ENCODE assay signal across 8 cellular contexts in genomic region chr19:3721131-3721899, GRCh38. TPM values are rescaled to one million over a fixed set of nuclear protein-coding genes. Genes with fewer than 3 reads are reported as not detected.
DNase-seq lines count a peak whose midpoint lies in the region; ATAC-seq and TF ChIP-seq lines count a peak whose summit lies in the region.

No MANE protein-coding gene starts in this region.

- H3K27me3 ChIP-seq in GM06990 (replicated peaks; ENCODE audit: control insufficient read depth, insufficient read depth, low read length) (no peaks in the 10 kb centered on the region; the same call in 1 of the 2 replicates), hepatocyte (no peaks in the 10 kb centered on the region), sigmoid colon (peaks cover 36 to 68% (median 45%) of the 10 kb centered on the region in 3 donors)

- H3K36me3 ChIP-seq in GM06990 (ENCODE audit: control insufficient read depth, insufficient read depth, low read length) (no peaks in the 10 kb centered on the region), hepatocyte (replicated peaks; ENCODE audit: insufficient read depth, low read depth) (no peaks in the 10 kb centered on the region), sigmoid colon (no peaks in the 10 kb centered on the region)

- TF ChIP-seq CTCF in GM06990 (IDR thresholded peaks at IDR 0.05; ENCODE audit: insufficient read depth, low read length, poor library complexity, severe bottlenecking) (no peak), astrocyte of the cerebellum (IDR thresholded peaks at IDR 0.05; ENCODE audit: low read depth, low read length, missing control alignments) (no peak), hepatocyte (IDR thresholded peaks at IDR 0.05; ENCODE audit: poor library complexity) (no peak), sigmoid colon (IDR thresholded peaks at IDR 0.05) (no peak)

- H3K27ac ChIP-seq in hepatocyte, result peak overlapping the region; percentile 85
- H3K27ac ChIP-seq in sigmoid colon, result no peak overlapping the region

- intact Hi-C loops in sigmoid colon (cut with DNase I), result no loop called here

- peaks cover 19% of the 10 kb centered on the region for H4K20me1 ChIP-seq in hepatocyte (ENCODE audit: insufficient read depth, poor library complexity, severe bottlenecking)

- ATAC-seq in HG02840 (IDR thresholded peaks at IDR 0.05; ENCODE audit: low FRiP score, unreplicated experiment), result no peak
- no peak for ATAC-seq in HG03520 (IDR thresholded peaks at IDR 0.05; ENCODE audit: unreplicated experiment)

- WGBS in hepatocyte (ENCODE audit: low lambda C conversion rate, missing lambda C conversion rate), result 32% methylated on average over 34 of the region's 47 CpGs
- 7 to 19% methylated on average over 47 of the region's 47 CpGs for WGBS in sigmoid colon, 2 donors

- no peak overlapping the region for H2AFZ ChIP-seq in hepatocyte

- peak; percentile 90 for DNase-seq in GM06990 (ENCODE audit: extremely low read depth, insufficient read length)
- DNase-seq in NCI-H146 treated with DMSO at 0.1 percent for 48 hours (lab: John Stamatoyannopoulos, UW; ENCODE audit: unreplicated experiment), result peak; percentile 74
- DNase-seq in T-helper 22 cell (ENCODE audit: low read depth), result peak; percentile 79
- DNase-seq in astrocyte of the cerebellum (ENCODE audit: low read depth), result peak; percentile 54
- peak; percentile 95 for DNase-seq in hepatocyte (ENCODE audit: low spot score)
- peak; percentile 82 for DNase-seq in sigmoid colon

- peaks cover 9% of the 10 kb centered on the region for H3K4me1 ChIP-seq in hepatocyte (ENCODE audit: insufficient read depth)
- peaks cover 0 to 23% (median 19%) of the 10 kb centered on the region in 4 donors for H3K4me1 ChIP-seq in sigmoid colon

- H3K9me3 ChIP-seq in hepatocyte (ENCODE audit: low read depth), result no peaks in the 10 kb centered on the region
- no peaks in the 10 kb centered on the region for H3K9me3 ChIP-seq in sigmoid colon

- H3K9me2 ChIP-seq in hepatocyte (replicated peaks; ENCODE audit: insufficient read depth), result no peaks in the 10 kb centered on the region

- TF ChIP-seq POLR2A in sigmoid colon (IDR thresholded peaks at IDR 0.05), result peak in 1 of 2 donors; percentile 31

- in situ Hi-C loops in astrocyte of the cerebellum (cut with HindIII; ENCODE audit: low sequenced_read_pairs), result loop anchor here (5.0 kb wide), 1 partner anchor 69 kb away; no protein-coding TSS in a partner anchor

- H3K79me2 ChIP-seq in hepatocyte, result peaks cover 24% of the 10 kb centered on the region

- no peak overlapping the region for H3K4me3 ChIP-seq in GM06990 (replicated peaks; ENCODE audit: low read depth, low read length)
- H3K4me3 ChIP-seq in astrocyte of the cerebellum (ENCODE audit: low read depth, low read length), result no peak overlapping the region
- peak overlapping the region; percentile 61 for H3K4me3 ChIP-seq in hepatocyte
- peak overlapping the region in 3 of 4 donors; percentile 3 to 18 (median 5) for H3K4me3 ChIP-seq in sigmoid colon

- peak overlapping the region; percentile 79 for H3K4me2 ChIP-seq in hepatocyte

- TF ChIP-seq EP300 in sigmoid colon (IDR thresholded peaks at IDR 0.05), result no peak

RNA-seq across cellular contexts. Expression of gene TJP3, which starts 13.1 kb away (rescaled TPM):
- total RNA-seq in hepatocyte (23.7 and 24.4 TPM in 2 replicates), sigmoid colon (1 to 10 TPM in 1 of 4 donors, under 1 TPM in 2, not detected in 1; 0.33 to 2.8 (median 0.36) TPM)
- polyA plus RNA-seq in hepatocyte (49.2 and 56.9 TPM in 2 replicates), sigmoid colon (100 to 1,000 TPM; 158 to 245 (median 168) TPM)

RNA-seq across cellular contexts. Expression of gene PIP5K1C, which starts 21.0 kb away (rescaled TPM):
- total RNA-seq in hepatocyte, result 13.7 and 20.7 TPM in 2 replicates
- 33.5 and 37.1 TPM in 2 replicates for polyA plus RNA-seq in hepatocyte
- total RNA-seq in sigmoid colon, result 10 to 100 TPM; 27.8 to 68.7 (median 44.2) TPM
- polyA plus RNA-seq in sigmoid colon, result 10 to 100 TPM in 2 of 3 donors, 1 to 10 TPM in 1; 7.8 to 21.0 (median 11.6) TPM

RNA-seq across cellular contexts. Expression of gene APBA3, which starts 40.2 kb away (rescaled TPM):
- 20.7 and 27.1 TPM in 2 replicates for total RNA-seq in hepatocyte
- 25.5 and 29.0 TPM in 2 replicates for polyA plus RNA-seq in hepatocyte
- total RNA-seq in sigmoid colon, result 10 to 100 TPM; 17.8 to 42.9 (median 23.0) TPM
- 10 to 100 TPM; 12.0 to 19.5 (median 13.2) TPM for polyA plus RNA-seq in sigmoid colon

RNA-seq across cellular contexts. Expression of gene MRPL54, which starts 41.2 kb away (rescaled TPM):
- total RNA-seq in hepatocyte (39.0 and 42.2 TPM in 2 replicates), sigmoid colon (100 to 1,000 TPM in 3 of 4 donors, 10 to 100 TPM in 1; 80.6 to 123 (median 103) TPM)
- polyA plus RNA-seq in hepatocyte (71.2 and 86.8 TPM in 2 replicates), sigmoid colon (100 to 1,000 TPM in 2 of 3 donors, 10 to 100 TPM in 1; 87.7 to 185 (median 168) TPM)

RNA-seq across cellular contexts. Expression of gene RAX2, which starts 50.7 kb away (rescaled TPM):
- total RNA-seq in hepatocyte (not detected in 2 replicates), sigmoid colon (not detected)
- polyA plus RNA-seq in hepatocyte (0.22 TPM in 1 of 2 replicates, not detected in the other), sigmoid colon (not detected)

Comparison
In these comparisons a context has a peak if more than half of its experiments do, and no peak if none do; other contexts are left out.
1. H3K4me3 ChIP-seq: peak in hepatocyte (single experiment) and sigmoid colon (3 of 4); none in GM06990 (single experiment) and astrocyte of the cerebellum (single experiment).
2. Peak in every context shown above with its lines, with median percentiles within 50 percentile points of each other: DNase-seq.